ENCODE assay signal across 17 cellular contexts in genomic region chr2:11784310-11784709, GRCh38. TPM values are rescaled to one million over a fixed set of nuclear protein-coding genes. Genes with fewer than 3 reads are reported as not detected.
DNase-seq lines count a peak whose midpoint lies in the region; ATAC-seq and TF ChIP-seq lines count a peak whose summit lies in the region.
"Had no signal": no experiment of that assay in that cellular context is flagged by ENCODE, and none has a peak within 500 bp of the region (broad histone marks: within the 10 kb centered on the region; RNA-seq: fewer than 3 reads in every experiment).

No MANE protein-coding gene starts in this region.

- H3K9me3 Mint-ChIP-seq in activated CD4-positive, alpha-beta T cell treated with anti-CD3 and anti-CD28 coated beads for 36 hours (ENCODE audit: low read depth): no peaks in the 10 kb centered on the region
- H3K9me3 Mint-ChIP-seq: activated CD4-positive, alpha-beta T cell treated with anti-CD3 and anti-CD28 coated beads, Interleukin-2, amount 10 ng/mL, durations not matched to agents 24 days and 14 days; CD14-positive monocyte had no signal

- DNase-seq in A673 (ENCODE audit: low spot score) (peak; percentile 9), T-helper 17 cell (no peak), neuronal stem cell (ENCODE audit: low spot score) (no peak)
- no peak for DNase-seq in activated CD4-positive, alpha-beta T cell treated with anti-CD3 and anti-CD28 coated beads for 36 hours
- no peak for DNase-seq in activated CD4-positive, alpha-beta T cell treated with anti-CD3 and anti-CD28 coated beads, Interleukin-2, amount 50 U/mL, for 48 hours
- DNase-seq: MM.1S, NCI-H1436 treated with DMSO at 0.1 percent for 48 hours had no signal

- CTCF ChIA-PET in A673 (lab: Charles Lee): interaction anchor here (0.6 to 0.7 kb wide), 2 partner anchors 91 to 98 kb away, joined by 3 to 5 read pairs; no protein-coding TSS in a partner anchor
- CTCF ChIA-PET in activated CD4-positive, alpha-beta T cell treated with anti-CD3 and anti-CD28 coated beads for 36 hours (lab: Charles Lee): interaction anchor here (0.6 to 12.8 kb wide), 18 partner anchors 8 to 988 kb away, joined by 3 to 171 read pairs (median 3); no protein-coding TSS in a partner anchor

- H2BK12ac ChIP-seq in neuronal stem cell (ENCODE audit: low read length): no peak overlapping the region

- H2BK15ac ChIP-seq in neuronal stem cell (ENCODE audit: low read length): no peak overlapping the region

- no peak overlapping the region for H4K91ac ChIP-seq in neuronal stem cell (ENCODE audit: low read depth, low read length, poor library complexity)

- no peaks in the 10 kb centered on the region for H3K79me1 ChIP-seq in neuronal stem cell (ENCODE audit: low read depth, low read length)

- H3K27ac ChIP-seq in A673 (ENCODE audit: low read depth, low read length, poor library complexity, severe bottlenecking) (no peak overlapping the region), neuronal stem cell (replicated peaks; ENCODE audit: low read length) (no peak overlapping the region)
- H3K27ac ChIP-seq: cardiac muscle cell, esophagus muscularis mucosa, gastroesophageal sphincter, HL-60, uterus had no signal

- no peaks in the 10 kb centered on the region for H3K27me3 Mint-ChIP-seq in T-helper 17 cell
- H3K27me3 Mint-ChIP-seq in activated CD4-positive, alpha-beta T cell treated with anti-CD3 and anti-CD28 coated beads for 36 hours: no peaks in the 10 kb centered on the region
- H3K27me3 Mint-ChIP-seq: activated CD4-positive, alpha-beta T cell treated with anti-CD3 and anti-CD28 coated beads, Interleukin-2, amount 10 ng/mL, durations not matched to agents 24 days and 14 days had no signal

- BruUV-seq in A673 (replicated peaks; lab: Mats Ljungman, UMichigan): no TSS peak

- H3K4me2 ChIP-seq in neuronal stem cell (ENCODE audit: insufficient read depth, low read length, poor library complexity, severe bottlenecking): no peak overlapping the region

- no peak overlapping the region for H3K9ac ChIP-seq in neuronal stem cell (ENCODE audit: low read depth, low read length, poor library complexity)

- H3K4me3 ChIP-seq in A673 (ENCODE audit: low read depth, low read length, poor library complexity, severe bottlenecking) (no peak overlapping the region), neuronal stem cell (ENCODE audit: low read length in 2 of 2) (no peak overlapping the region)
- H3K4me3 ChIP-seq: cardiac muscle cell had no signal

- H3K36me3 Mint-ChIP-seq in T-helper 17 cell (ENCODE audit: low read depth): peaks cover 6% of the 10 kb centered on the region
- H3K36me3 Mint-ChIP-seq in activated CD4-positive, alpha-beta T cell treated with anti-CD3 and anti-CD28 coated beads for 36 hours (ENCODE audit: low read depth): peaks cover 66% of the 10 kb centered on the region

- WGBS in neuronal stem cell (ENCODE audit: extremely low coverage in 2 of 2, insufficient read length in 2 of 2, insufficient replicate concordance in 1 of 2), 2 donors: no CpG with 5 or more reads among the region's 10 CpGs

- no peak overlapping the region for H2BK120ac ChIP-seq in neuronal stem cell (ENCODE audit: low read depth, low read length)

- intact Hi-C loops in A673 (cut with micrococcal nuclease; ENCODE audit: unreplicated experiment): no loop called here
- intact Hi-C loops in activated CD4-positive, alpha-beta T cell treated with anti-CD3 and anti-CD28 coated beads for 36 hours (cut with DNase I, micrococcal nuclease): no loop called here

- H3K4me1 Mint-ChIP-seq in T-helper 17 cell: peaks cover 10% of the 10 kb centered on the region
- peaks cover 3% of the 10 kb centered on the region for H3K4me1 Mint-ChIP-seq in activated CD4-positive, alpha-beta T cell treated with anti-CD3 and anti-CD28 coated beads for 36 hours

- H3K27me3 ChIP-seq in A673 (replicated peaks; ENCODE audit: insufficient read depth, low read depth, low read length, poor library complexity) (no peaks in the 10 kb centered on the region), neuronal stem cell (ENCODE audit: control insufficient read depth in 3 of 3, insufficient read depth in 3 of 3, low read depth in 1 of 3, low read length in 3 of 3) (peaks cover 0 to under 1% (median 0%) of the 10 kb centered on the region in 3 experiments)
- H3K27me3 ChIP-seq: cardiac muscle cell, esophagus muscularis mucosa, gastroesophageal sphincter, uterus had no signal

- H3K14ac ChIP-seq in neuronal stem cell (ENCODE audit: low read length): no peak overlapping the region

- TF ChIP-seq CTCF in A673 (conservative IDR thresholded peaks at IDR 0.05; ENCODE audit: low read depth, low read length): no peak

- H3K18ac ChIP-seq in neuronal stem cell (ENCODE audit: low read length): no peak overlapping the region

- ATAC-seq in T-helper 17 cell (no peak), esophagus mucosa (peak; percentile 10), HG03280 (IDR thresholded peaks at IDR 0.05; ENCODE audit: unreplicated experiment) (no peak), HG02571 (IDR thresholded peaks at IDR 0.05; ENCODE audit: unreplicated experiment) (no peak)
- ATAC-seq in activated CD4-positive, alpha-beta T cell treated with anti-CD3 and anti-CD28 coated beads for 36 hours: no peak

- H2BK5ac ChIP-seq in neuronal stem cell (ENCODE audit: low read length): no peak overlapping the region

- no peak overlapping the region for H3K4ac ChIP-seq in neuronal stem cell (ENCODE audit: low read length)

- H3K27ac Mint-ChIP-seq in T-helper 17 cell: peak overlapping the region; percentile 87
- H3K27ac Mint-ChIP-seq in activated CD4-positive, alpha-beta T cell treated with anti-CD3 and anti-CD28 coated beads for 36 hours: no peak overlapping the region
- H3K27ac Mint-ChIP-seq: activated CD4-positive, alpha-beta T cell treated with anti-CD3 and anti-CD28 coated beads, Interleukin-2, amount 10 ng/mL, durations not matched to agents 24 days and 14 days; CD14-positive monocyte had no signal

- H3K9me3 ChIP-seq in A673 (ENCODE audit: low read depth, low read length, poor library complexity, severe bottlenecking): no peaks in the 10 kb centered on the region
- no peaks in the 10 kb centered on the region for H3K9me3 ChIP-seq in T-helper 17 cell (ENCODE audit: control insufficient read depth, low read length, poor library complexity, severe bottlenecking)
- H3K9me3 ChIP-seq in neuronal stem cell (replicated peaks in 1 of 2; ENCODE audit: control insufficient read depth in 2 of 2, insufficient read depth in 1 of 2, low read depth in 1 of 2, low read length in 2 of 2): peaks cover 0 to 4% of the 10 kb centered on the region in 2 donors
- H3K9me3 ChIP-seq: esophagus muscularis mucosa, gastroesophageal sphincter, uterus had no signal

- H3K23ac ChIP-seq in neuronal stem cell (ENCODE audit: low read depth, low read length, poor library complexity): peak overlapping the region; percentile 52

- no peak overlapping the region for H3K4me3 Mint-ChIP-seq in T-helper 17 cell
- no peak overlapping the region for H3K4me3 Mint-ChIP-seq in activated CD4-positive, alpha-beta T cell treated with anti-CD3 and anti-CD28 coated beads for 36 hours
- H3K4me3 Mint-ChIP-seq: activated CD4-positive, alpha-beta T cell treated with anti-CD3 and anti-CD28 coated beads, Interleukin-2, amount 10 ng/mL, durations not matched to agents 24 days and 14 days; CD14-positive monocyte had no signal

- peaks cover 53% of the 10 kb centered on the region for H3K36me3 ChIP-seq in A673 (ENCODE audit: insufficient read depth, low read length, poor library complexity, severe bottlenecking)
- peaks cover 61 to 96% of the 10 kb centered on the region in 2 donors for H3K36me3 ChIP-seq in neuronal stem cell (replicated peaks in 1 of 2; ENCODE audit: control insufficient read depth in 2 of 2, insufficient read depth in 2 of 2, low read length in 2 of 2)
- H3K36me3 ChIP-seq: uterus had no signal

- H4K8ac ChIP-seq in neuronal stem cell (ENCODE audit: low read depth, low read length): no peak overlapping the region

- H2AK5ac ChIP-seq in neuronal stem cell (ENCODE audit: low read depth, low read length): no peak overlapping the region

- no peak overlapping the region for H2AFZ ChIP-seq in neuronal stem cell (ENCODE audit: low read length)

- POLR2A ChIA-PET in A673 (lab: Charles Lee; ENCODE audit: low non-redundant PET): no interaction called here
- POLR2A ChIA-PET in activated CD4-positive, alpha-beta T cell treated with anti-CD3 and anti-CD28 coated beads for 36 hours (lab: Charles Lee): no interaction called here

- no peaks in the 10 kb centered on the region for H3K4me1 ChIP-seq in A673 (ENCODE audit: insufficient read depth, low read length, poor library complexity, severe bottlenecking)
- peaks cover 0 to 2% of the 10 kb centered on the region in 2 donors for H3K4me1 ChIP-seq in neuronal stem cell (ENCODE audit: control insufficient read depth in 2 of 2, insufficient read depth in 1 of 2, low read depth in 1 of 2, low read length in 2 of 2)
- H3K4me1 ChIP-seq: uterus had no signal

RNA-seq across cellular contexts. Expression of gene LPIN1, which starts 37.9 kb away (rescaled TPM):
- total RNA-seq in A673 (2021) (35.2 and 38.5 TPM in 2 replicates), T-helper 17 cell (10 to 100 TPM; 86.7 to 99.8 TPM), esophagus mucosa (33.6 TPM)
- 19.1 TPM for polyA plus RNA-seq in neuronal stem cell (2013, experiment 1 of 2)
- polyA plus RNA-seq in neuronal stem cell (2013, experiment 2 of 2): 20.2 TPM
- total RNA-seq in activated CD4-positive, alpha-beta T cell treated with anti-CD3 and anti-CD28 coated beads for 36 hours: 10 to 100 TPM; 40.6 to 42.9 TPM
